ENCODE assay signal across 24 cellular contexts in genomic region chr5:160760008-160760407, GRCh38.
A peak's percentile ranks its signal among the peaks of the same experiment; 100 is the strongest.
DNase-seq lines count a peak whose midpoint lies in the region; ATAC-seq, FAIRE-seq and TF ChIP-seq lines count a peak whose summit lies in the region.
"Had no signal": no experiment of that assay in that cellular context is flagged by ENCODE, and none has a peak within 500 bp of the region (broad histone marks: within the 10 kb centered on the region; RNA-seq: fewer than 3 reads in every experiment).

No MANE protein-coding gene starts in this region.

- H3K9me3 ChIP-seq in astrocyte (ENCODE audit: insufficient read depth, low read depth, low read length) (no peaks in the 10 kb centered on the region), left lung (peaks cover 0 to 4% of the 10 kb centered on the region in 2 donors), trophoblast cell (ENCODE audit: insufficient read depth, low read depth, low read length) (no peaks in the 10 kb centered on the region), upper lobe of right lung (no peaks in the 10 kb centered on the region), T-helper 17 cell (ENCODE audit: control insufficient read depth, low read length, poor library complexity, severe bottlenecking) (no peaks in the 10 kb centered on the region)
- H3K9me3 ChIP-seq: A549, BE2C had no signal

- no peaks in the 10 kb centered on the region for H3K79me1 ChIP-seq in trophoblast cell (ENCODE audit: low read length)

- H3K36me3 Mint-ChIP-seq in astrocyte (ENCODE audit: low read depth, unreplicated experiment) (no peaks in the 10 kb centered on the region), T-helper 17 cell (ENCODE audit: low read depth) (no peaks in the 10 kb centered on the region)
- H3K36me3 Mint-ChIP-seq: CD14-positive monocyte had no signal

- no peaks in the 10 kb centered on the region for H4K20me1 ChIP-seq in astrocyte (ENCODE audit: insufficient read depth, low read length)
- H4K20me1 ChIP-seq: BLaER1 treated with 17β-estradiol and CSF1 and Interleukin-3, amounts not matched to agents 10 nM and 100 nM had no signal

- H3K27ac Mint-ChIP-seq in astrocyte (ENCODE audit: unreplicated experiment) (peak overlapping the region; percentile 79), T-helper 17 cell (no peak overlapping the region)
- H3K27ac Mint-ChIP-seq: CD4-positive, alpha-beta T cell; H9 had no signal

- ATAC-seq in left lung = peak; percentile 94
- peak; percentile 87 for ATAC-seq in upper lobe of right lung
- ATAC-seq in GM18861 (IDR thresholded peaks at IDR 0.05; ENCODE audit: unreplicated experiment) = no peak
- ATAC-seq in T-helper 17 cell = no peak
- ATAC-seq: A549, HCT116 had no signal

- TF ChIP-seq CTCF in astrocyte (IDR thresholded peaks at IDR 0.05; ENCODE audit: insufficient read depth, low read depth, low read length) (no peak), left lung (IDR thresholded peaks at IDR 0.05) (no peak), upper lobe of right lung (IDR thresholded peaks at IDR 0.05) (no peak)

- H4K91ac ChIP-seq in trophoblast cell (ENCODE audit: low read depth, low read length) = no peak overlapping the region

- no peak overlapping the region for H3K4me2 ChIP-seq in astrocyte (ENCODE audit: low read length)
- no peak overlapping the region for H3K4me2 ChIP-seq in trophoblast cell (ENCODE audit: low read length)
- H3K4me2 ChIP-seq: A549; BLaER1 treated with 17β-estradiol and CSF1 and Interleukin-3, amounts not matched to agents 10 nM and 100 nM had no signal

- no peak overlapping the region for H3K23ac ChIP-seq in trophoblast cell (ENCODE audit: low read length)

- no peak overlapping the region for H2AFZ ChIP-seq in astrocyte (ENCODE audit: low read depth, low read length)
- no peak overlapping the region for H2AFZ ChIP-seq in trophoblast cell (ENCODE audit: insufficient read depth, low read length, poor library complexity)

- intact Hi-C loops in left lung (cut with DNase I) (no loop called here), upper lobe of right lung (cut with DNase I) (no loop called here)

- no peak overlapping the region for H2BK12ac ChIP-seq in trophoblast cell (ENCODE audit: low read length)

- H4K12ac ChIP-seq in trophoblast cell (ENCODE audit: low read depth, low read length) = no peak overlapping the region

- H3K27ac ChIP-seq in astrocyte (ENCODE audit: low read depth, low read length) = no peak overlapping the region
- peak overlapping the region in 1 of 2 donors; percentile 19 for H3K27ac ChIP-seq in left lung
- H3K27ac ChIP-seq in trophoblast cell (ENCODE audit: low read depth, low read length) = no peak overlapping the region
- no peak overlapping the region for H3K27ac ChIP-seq in upper lobe of right lung
- H3K27ac ChIP-seq: A549; BLaER1 treated with 17β-estradiol and CSF1 and Interleukin-3, amounts not matched to agents 10 nM and 100 nM had no signal

- H3K9ac ChIP-seq in astrocyte (ENCODE audit: low read length) = no peak overlapping the region
- no peak overlapping the region for H3K9ac ChIP-seq in trophoblast cell (ENCODE audit: low read length)
- H3K9ac ChIP-seq: BLaER1 treated with 17β-estradiol and CSF1 and Interleukin-3, amounts not matched to agents 10 nM and 100 nM had no signal

- no peak overlapping the region for H2BK120ac ChIP-seq in trophoblast cell (ENCODE audit: insufficient read depth, low read length, poor library complexity)

- H3K4me3 ChIP-seq in astrocyte (ENCODE audit: insufficient read depth, low read depth, low read length) (no peak overlapping the region), left lung (no peak overlapping the region), trophoblast cell (ENCODE audit: low read depth, low read length) (no peak overlapping the region), upper lobe of right lung (no peak overlapping the region)
- H3K4me3 ChIP-seq: A549; BLaER1 treated with 17β-estradiol and CSF1 and Interleukin-3, amounts not matched to agents 10 nM and 100 nM had no signal

- peaks cover 4% of the 10 kb centered on the region for H3K9me3 Mint-ChIP-seq in astrocyte (ENCODE audit: unreplicated experiment)

- H3K4ac ChIP-seq in trophoblast cell (ENCODE audit: low read depth, low read length) = no peak overlapping the region

- H3K27me3 ChIP-seq in astrocyte (ENCODE audit: insufficient read depth, low read length) (no peaks in the 10 kb centered on the region), left lung (no peaks in the 10 kb centered on the region), trophoblast cell (ENCODE audit: insufficient read depth, low read length) (no peaks in the 10 kb centered on the region), upper lobe of right lung (no peaks in the 10 kb centered on the region)
- H3K27me3 ChIP-seq: BE2C; BLaER1 treated with 17β-estradiol and CSF1 and Interleukin-3, amounts not matched to agents 10 nM and 100 nM had no signal

- H3K79me2 ChIP-seq in astrocyte (ENCODE audit: insufficient read depth, low read length) (no peaks in the 10 kb centered on the region), trophoblast cell (ENCODE audit: control insufficient read depth, insufficient read depth, low read length, poor library complexity) (no peaks in the 10 kb centered on the region)

- WGBS in trophoblast cell (ENCODE audit: extremely low coverage, insufficient coverage, insufficient read length) = no CpG with 5 or more reads among the region's 3 CpGs

- FAIRE-seq in astrocyte (lab: Jason Lieb, UNC) = no peak
- FAIRE-seq: A549, GM12891, GM18507 had no signal

- no peak overlapping the region for H2BK5ac ChIP-seq in trophoblast cell (ENCODE audit: low read depth, low read length, poor library complexity)

- no peak overlapping the region for H3K4me3 Mint-ChIP-seq in astrocyte (ENCODE audit: unreplicated experiment)
- no peak overlapping the region for H3K4me3 Mint-ChIP-seq in T-helper 17 cell
- H3K4me3 Mint-ChIP-seq: CD14-positive monocyte; CD4-positive, alpha-beta T cell; H9 had no signal

- peak overlapping the region; percentile 28 for H4K8ac ChIP-seq in trophoblast cell (ENCODE audit: low read depth, low read length)

- H2AK5ac ChIP-seq in trophoblast cell (ENCODE audit: low read length) = no peak overlapping the region

- H3K36me3 ChIP-seq in astrocyte (ENCODE audit: insufficient read depth, low read length) (no peaks in the 10 kb centered on the region), left lung (no peaks in the 10 kb centered on the region), trophoblast cell (ENCODE audit: control insufficient read depth in 1 of 2, insufficient read depth in 2 of 2, low read length in 2 of 2) (no peaks in the 10 kb centered on the region), upper lobe of right lung (no peaks in the 10 kb centered on the region)
- H3K36me3 ChIP-seq: BE2C; BLaER1 treated with 17β-estradiol and CSF1 and Interleukin-3, amounts not matched to agents 10 nM and 100 nM had no signal

- H3K27me3 Mint-ChIP-seq in astrocyte (ENCODE audit: low read depth, unreplicated experiment) (no peaks in the 10 kb centered on the region), T-helper 17 cell (peaks cover 5% of the 10 kb centered on the region)

- H3K4me1 Mint-ChIP-seq in astrocyte (ENCODE audit: low read depth, unreplicated experiment) (peaks cover 6% of the 10 kb centered on the region), T-helper 17 cell (no peaks in the 10 kb centered on the region)
- H3K4me1 Mint-ChIP-seq: CD14-positive monocyte had no signal

- no peak overlapping the region for H3K14ac ChIP-seq in trophoblast cell (ENCODE audit: low read length)

- no peak overlapping the region for H3K18ac ChIP-seq in trophoblast cell (ENCODE audit: low read length)

- DNase-seq in astrocyte (ENCODE audit: low read depth) (no peak), left lung (no peak), trophoblast cell (no peak), upper lobe of right lung (no peak), inferior parietal cortex (ENCODE audit: extremely low spot score) (no peak), T-helper 17 cell (no peak)
- DNase-seq: 8988T; ACHN; AML-193; BE2C; Calu3; CD4-positive, alpha-beta T cell; COR-L47; DMS53; DMS79 treated with DMSO at 0.1 percent for 48 hours; GF-D8; H9 had no signal

- H3K4me1 ChIP-seq in astrocyte (ENCODE audit: insufficient read depth, low read length) (no peaks in the 10 kb centered on the region), left lung (no peaks in the 10 kb centered on the region), trophoblast cell (ENCODE audit: control insufficient read depth in 1 of 2, insufficient read depth in 2 of 2, low read length in 2 of 2) (no peaks in the 10 kb centered on the region), upper lobe of right lung (no peaks in the 10 kb centered on the region)
- H3K4me1 ChIP-seq: A549; BE2C; BLaER1 treated with 17β-estradiol and CSF1 and Interleukin-3, amounts not matched to agents 10 nM and 100 nM had no signal

Comparison
In these comparisons a context has a peak if more than half of its experiments do, and no peak if none do; other contexts are left out.
1. ATAC-seq: peak in left lung (single experiment) and upper lobe of right lung (single experiment); none in GM18861 (single experiment) and T-helper 17 cell (single experiment).